1 cellular context compared by ENCODE assay signal in genomic region chr19:58397533-58398037, GRCh38.
TF ChIP-seq lines count a peak whose summit lies in the region.

No MANE protein-coding gene starts in this region.

TF ChIP-seq in WTC11, 78 proteins besides CTCF, POLR2A, EP300 and RAD21 (continued from another document):
- TF ChIP-seq PRDM15 (CRISPR knock-in tag; IDR thresholded peaks at IDR 0.05) = no peak
- no peak for TF ChIP-seq TEAD4 (CRISPR knock-in tag; IDR thresholded peaks at IDR 0.05)
- TF ChIP-seq, protein P1, sequence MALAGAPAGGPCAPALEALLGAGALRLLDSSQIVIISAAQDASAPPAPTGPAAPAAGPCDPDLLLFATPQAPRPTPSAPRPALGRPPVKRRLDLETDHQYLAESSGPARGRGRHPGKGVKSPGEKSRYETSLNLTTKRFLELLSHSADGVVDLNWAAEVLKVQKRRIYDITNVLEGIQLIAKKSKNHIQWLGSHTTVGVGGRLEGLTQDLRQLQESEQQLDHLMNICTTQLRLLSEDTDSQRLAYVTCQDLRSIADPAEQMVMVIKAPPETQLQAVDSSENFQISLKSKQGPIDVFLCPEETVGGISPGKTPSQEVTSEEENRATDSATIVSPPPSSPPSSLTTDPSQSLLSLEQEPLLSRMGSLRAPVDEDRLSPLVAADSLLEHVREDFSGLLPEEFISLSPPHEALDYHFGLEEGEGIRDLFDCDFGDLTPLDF (CRISPR knock-in tag; IDR thresholded peaks at IDR 0.05) = no peak
- no peak for TF ChIP-seq RELA (CRISPR knock-in tag; IDR thresholded peaks at IDR 0.05; ENCODE audit: borderline replicate concordance)
- TF ChIP-seq PREB (CRISPR knock-in tag; IDR thresholded peaks at IDR 0.05; ENCODE audit: borderline replicate concordance) = no peak
- no peak for TF ChIP-seq NFATC4 (CRISPR knock-in tag; IDR thresholded peaks at IDR 0.05)
- no peak for TF ChIP-seq USF2 (CRISPR knock-in tag; IDR thresholded peaks at IDR 0.05)
- TF ChIP-seq, protein P2, sequence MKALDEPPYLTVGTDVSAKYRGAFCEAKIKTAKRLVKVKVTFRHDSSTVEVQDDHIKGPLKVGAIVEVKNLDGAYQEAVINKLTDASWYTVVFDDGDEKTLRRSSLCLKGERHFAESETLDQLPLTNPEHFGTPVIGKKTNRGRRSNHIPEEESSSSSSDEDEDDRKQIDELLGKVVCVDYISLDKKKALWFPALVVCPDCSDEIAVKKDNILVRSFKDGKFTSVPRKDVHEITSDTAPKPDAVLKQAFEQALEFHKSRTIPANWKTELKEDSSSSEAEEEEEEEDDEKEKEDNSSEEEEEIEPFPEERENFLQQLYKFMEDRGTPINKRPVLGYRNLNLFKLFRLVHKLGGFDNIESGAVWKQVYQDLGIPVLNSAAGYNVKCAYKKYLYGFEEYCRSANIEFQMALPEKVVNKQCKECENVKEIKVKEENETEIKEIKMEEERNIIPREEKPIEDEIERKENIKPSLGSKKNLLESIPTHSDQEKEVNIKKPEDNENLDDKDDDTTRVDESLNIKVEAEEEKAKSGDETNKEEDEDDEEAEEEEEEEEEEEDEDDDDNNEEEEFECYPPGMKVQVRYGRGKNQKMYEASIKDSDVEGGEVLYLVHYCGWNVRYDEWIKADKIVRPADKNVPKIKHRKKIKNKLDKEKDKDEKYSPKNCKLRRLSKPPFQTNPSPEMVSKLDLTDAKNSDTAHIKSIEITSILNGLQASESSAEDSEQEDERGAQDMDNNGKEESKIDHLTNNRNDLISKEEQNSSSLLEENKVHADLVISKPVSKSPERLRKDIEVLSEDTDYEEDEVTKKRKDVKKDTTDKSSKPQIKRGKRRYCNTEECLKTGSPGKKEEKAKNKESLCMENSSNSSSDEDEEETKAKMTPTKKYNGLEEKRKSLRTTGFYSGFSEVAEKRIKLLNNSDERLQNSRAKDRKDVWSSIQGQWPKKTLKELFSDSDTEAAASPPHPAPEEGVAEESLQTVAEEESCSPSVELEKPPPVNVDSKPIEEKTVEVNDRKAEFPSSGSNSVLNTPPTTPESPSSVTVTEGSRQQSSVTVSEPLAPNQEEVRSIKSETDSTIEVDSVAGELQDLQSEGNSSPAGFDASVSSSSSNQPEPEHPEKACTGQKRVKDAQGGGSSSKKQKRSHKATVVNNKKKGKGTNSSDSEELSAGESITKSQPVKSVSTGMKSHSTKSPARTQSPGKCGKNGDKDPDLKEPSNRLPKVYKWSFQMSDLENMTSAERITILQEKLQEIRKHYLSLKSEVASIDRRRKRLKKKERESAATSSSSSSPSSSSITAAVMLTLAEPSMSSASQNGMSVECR (CRISPR knock-in tag; IDR thresholded peaks at IDR 0.05; ENCODE audit: borderline replicate concordance) = no peak
- TF ChIP-seq, protein P3, sequence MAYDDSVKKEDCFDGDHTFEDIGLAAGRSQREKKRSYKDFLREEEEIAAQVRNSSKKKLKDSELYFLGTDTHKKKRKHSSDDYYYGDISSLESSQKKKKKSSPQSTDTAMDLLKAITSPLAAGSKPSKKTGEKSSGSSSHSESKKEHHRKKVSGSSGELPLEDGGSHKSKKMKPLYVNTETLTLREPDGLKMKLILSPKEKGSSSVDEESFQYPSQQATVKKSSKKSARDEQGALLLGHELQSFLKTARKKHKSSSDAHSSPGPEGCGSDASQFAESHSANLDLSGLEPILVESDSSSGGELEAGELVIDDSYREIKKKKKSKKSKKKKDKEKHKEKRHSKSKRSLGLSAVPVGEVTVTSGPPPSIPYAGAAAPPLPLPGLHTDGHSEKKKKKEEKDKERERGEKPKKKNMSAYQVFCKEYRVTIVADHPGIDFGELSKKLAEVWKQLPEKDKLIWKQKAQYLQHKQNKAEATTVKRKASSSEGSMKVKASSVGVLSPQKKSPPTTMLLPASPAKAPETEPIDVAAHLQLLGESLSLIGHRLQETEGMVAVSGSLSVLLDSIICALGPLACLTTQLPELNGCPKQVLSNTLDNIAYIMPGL (CRISPR knock-in tag; IDR thresholded peaks at IDR 0.05) = no peak
- no peak for TF ChIP-seq ZNF671 (CRISPR knock-in tag; IDR thresholded peaks at IDR 0.05)
- TF ChIP-seq OVOL2 (CRISPR knock-in tag; IDR thresholded peaks at IDR 0.05; ENCODE audit: borderline replicate concordance) = no peak
- TF ChIP-seq CBFB (CRISPR knock-in tag; IDR thresholded peaks at IDR 0.05; ENCODE audit: low read depth) = no peak
- TF ChIP-seq, protein P4, sequence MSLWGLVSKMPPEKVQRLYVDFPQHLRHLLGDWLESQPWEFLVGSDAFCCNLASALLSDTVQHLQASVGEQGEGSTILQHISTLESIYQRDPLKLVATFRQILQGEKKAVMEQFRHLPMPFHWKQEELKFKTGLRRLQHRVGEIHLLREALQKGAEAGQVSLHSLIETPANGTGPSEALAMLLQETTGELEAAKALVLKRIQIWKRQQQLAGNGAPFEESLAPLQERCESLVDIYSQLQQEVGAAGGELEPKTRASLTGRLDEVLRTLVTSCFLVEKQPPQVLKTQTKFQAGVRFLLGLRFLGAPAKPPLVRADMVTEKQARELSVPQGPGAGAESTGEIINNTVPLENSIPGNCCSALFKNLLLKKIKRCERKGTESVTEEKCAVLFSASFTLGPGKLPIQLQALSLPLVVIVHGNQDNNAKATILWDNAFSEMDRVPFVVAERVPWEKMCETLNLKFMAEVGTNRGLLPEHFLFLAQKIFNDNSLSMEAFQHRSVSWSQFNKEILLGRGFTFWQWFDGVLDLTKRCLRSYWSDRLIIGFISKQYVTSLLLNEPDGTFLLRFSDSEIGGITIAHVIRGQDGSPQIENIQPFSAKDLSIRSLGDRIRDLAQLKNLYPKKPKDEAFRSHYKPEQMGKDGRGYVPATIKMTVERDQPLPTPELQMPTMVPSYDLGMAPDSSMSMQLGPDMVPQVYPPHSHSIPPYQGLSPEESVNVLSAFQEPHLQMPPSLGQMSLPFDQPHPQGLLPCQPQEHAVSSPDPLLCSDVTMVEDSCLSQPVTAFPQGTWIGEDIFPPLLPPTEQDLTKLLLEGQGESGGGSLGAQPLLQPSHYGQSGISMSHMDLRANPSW (CRISPR knock-in tag; conservative IDR thresholded peaks at IDR 0.05; ENCODE audit: low read depth) = no peak
- TF ChIP-seq TCF7 (CRISPR knock-in tag; IDR thresholded peaks at IDR 0.05; ENCODE audit: low read depth) = no peak
